Comparison of ENCODE assay signal across 8 cellular contexts in the genomic region with DNA sequence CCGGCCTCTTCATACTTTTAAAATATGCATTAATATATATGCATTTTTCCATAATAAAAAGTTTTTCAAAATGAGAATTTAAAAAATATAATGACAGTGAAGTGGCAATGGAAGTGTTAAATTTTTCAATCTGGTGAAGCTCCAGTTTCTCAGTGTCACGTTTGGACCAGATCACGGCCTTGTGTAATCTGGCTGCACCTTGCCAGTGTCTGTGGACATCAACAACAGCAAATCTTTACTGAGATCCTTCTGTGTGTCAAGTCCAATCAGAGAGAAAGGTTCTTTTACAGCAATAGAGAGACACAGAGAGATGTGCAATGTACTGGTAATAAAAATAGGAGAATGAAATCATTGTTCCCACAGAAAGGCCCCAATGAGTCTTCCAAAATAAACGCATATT.
"Had no signal": no experiment of that assay in that cellular context is flagged by ENCODE, and none has a peak within 500 bp of the region (broad histone marks: within the 10 kb centered on the region; RNA-seq: fewer than 3 reads in every experiment).

No MANE protein-coding gene starts in this region.

- DNase-seq: H7, HFFc6, IMR-90 had no signal

- H2AFZ ChIP-seq: GM23338 had no signal

- ATAC-seq: GM23338, HCT116, K562 had no signal

- H3K36me3 ChIP-seq: HAP-1 had no signal

- H3K4me2 ChIP-seq: GM23338 had no signal

- H3K9me3 ChIP-seq: HAP-1 had no signal

- H3K4me1 ChIP-seq: HAP-1 had no signal

- FAIRE-seq: HTR-8/SVneo, K562 had no signal

- H3K4me3 ChIP-seq: GM23338, HAP-1, K562 had no signal
